Comparison of ENCODE assay signal across 15 cellular contexts in genomic region chr7:48426966-48427555, GRCh38.
DNase-seq lines count a peak whose midpoint lies in the region; ATAC-seq, FAIRE-seq and TF ChIP-seq lines count a peak whose summit lies in the region.
"Had no signal": no experiment of that assay in that cellular context is flagged by ENCODE, and none has a peak within 500 bp of the region (broad histone marks: within the 10 kb centered on the region; RNA-seq: fewer than 3 reads in every experiment).

No MANE protein-coding gene starts in this region.

- no peak for ATAC-seq in GM21515 (IDR thresholded peaks at IDR 0.05; ENCODE audit: unreplicated experiment)
- ATAC-seq: lower lobe of right lung had no signal

- no peak overlapping the region for H3K4me3 ChIP-seq in bronchial epithelial cell (ENCODE audit: low read depth, low read length)
- no peak overlapping the region for H3K4me3 ChIP-seq in retinal pigment epithelial cell (ENCODE audit: low read length)
- H3K4me3 ChIP-seq: lower lobe of right lung, prostate gland, thoracic aorta had no signal

- no peak for FAIRE-seq in bronchial epithelial cell (lab: Jason Lieb, UNC)

- H3K36me3 ChIP-seq in bronchial epithelial cell (ENCODE audit: control insufficient read depth, insufficient read depth, low read length): no peaks in the 10 kb centered on the region
- H3K36me3 ChIP-seq: lower lobe of right lung, prostate gland, thoracic aorta had no signal

- DNase-seq in DMS53 (lab: John Stamatoyannopoulos, UW) (peak; percentile 30), DMS53 treated with DMSO at 0.1 percent for 48 hours (lab: John Stamatoyannopoulos, UW; ENCODE audit: unreplicated experiment) (no peak), NCI-H748 treated with DMSO at 0.1 percent for 48 hours (lab: John Stamatoyannopoulos, UW) (peak; percentile 61), bronchial epithelial cell (ENCODE audit: low read depth) (peak; percentile 92), retinal pigment epithelial cell (ENCODE audit: low read depth) (peak; percentile 56), DMS79 (lab: John Stamatoyannopoulos, UW) (no peak), NCI-H524 treated with DMSO at 0.1 percent for 48 hours (lab: John Stamatoyannopoulos, UW) (no peak)
- DNase-seq: activated CD8-positive, alpha-beta memory T cell treated with anti-CD3 and anti-CD28 coated beads, Interleukin-2, amount 50 U/mL, for 48 hours; GDM1; Kasumi-1; lower lobe of right lung; NCI-H82 had no signal

- TF ChIP-seq CTCF in bronchial epithelial cell (IDR thresholded peaks at IDR 0.05; ENCODE audit: insufficient read depth, low read length, severe bottlenecking): no peak
- TF ChIP-seq CTCF in retinal pigment epithelial cell (conservative IDR thresholded peaks at IDR 0.05; ENCODE audit: low read depth, low read length): no peak

- H3K27me3 ChIP-seq in bronchial epithelial cell (ENCODE audit: control insufficient read depth, insufficient read depth, low read length): no peaks in the 10 kb centered on the region

Comparison
In these comparisons a context has a peak if more than half of its experiments do, and no peak if none do; other contexts are left out.
1. DNase-seq: peak in DMS53 (single experiment), NCI-H748 treated with DMSO at 0.1 percent for 48 hours (single experiment), bronchial epithelial cell (single experiment) and retinal pigment epithelial cell (single experiment); none in DMS53 treated with DMSO at 0.1 percent for 48 hours (single experiment), DMS79 (single experiment) and NCI-H524 treated with DMSO at 0.1 percent for 48 hours (single experiment).